ENCODE assay signal across 1 cellular context in the genomic region with DNA sequence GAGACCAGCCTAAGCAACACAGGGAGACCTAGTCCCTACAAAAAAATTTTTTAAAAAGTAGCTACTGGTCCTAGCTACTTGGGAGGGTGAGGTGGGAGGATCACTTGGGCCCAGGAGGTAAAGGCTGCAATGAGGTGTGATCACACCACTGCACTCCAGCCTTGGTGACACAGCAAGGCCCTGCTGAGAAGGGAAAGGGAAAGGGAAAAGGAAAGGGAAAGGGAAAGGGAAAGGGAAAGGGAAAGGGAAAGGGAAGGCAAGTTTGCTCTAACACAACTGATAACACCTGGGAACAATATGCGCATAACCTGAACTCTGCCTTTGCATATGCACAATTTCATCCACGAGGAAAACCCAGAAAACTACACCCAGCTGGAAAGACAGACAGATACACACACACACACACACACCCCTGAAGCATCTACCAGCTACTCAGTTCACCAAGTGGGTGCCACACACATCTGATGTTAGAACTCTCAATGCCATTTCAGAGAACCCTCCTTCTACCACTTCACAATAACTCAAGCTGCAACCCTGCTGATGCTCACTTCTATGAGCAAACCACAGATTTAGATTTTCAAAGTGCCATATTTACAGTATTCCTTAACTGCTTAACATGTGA.
TF ChIP-seq lines count a peak whose summit lies in the region.

No MANE protein-coding gene starts in this region.

TF ChIP-seq in HepG2, 621 proteins besides CTCF, POLR2A, EP300 and RAD21 (continued from another document):
- TF ChIP-seq, protein P1, sequence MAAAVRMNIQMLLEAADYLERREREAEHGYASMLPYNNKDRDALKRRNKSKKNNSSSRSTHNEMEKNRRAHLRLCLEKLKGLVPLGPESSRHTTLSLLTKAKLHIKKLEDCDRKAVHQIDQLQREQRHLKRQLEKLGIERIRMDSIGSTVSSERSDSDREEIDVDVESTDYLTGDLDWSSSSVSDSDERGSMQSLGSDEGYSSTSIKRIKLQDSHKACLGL (CRISPR knock-in tag; IDR thresholded peaks at IDR 0.05), result no peak
- 0 out of 2 replicates have a peak, but pooled peaks have one; percentile 25 for TF ChIP-seq SALL1 (CRISPR knock-in tag; IDR thresholded peaks at IDR 0.05)
- TF ChIP-seq, protein P2, sequence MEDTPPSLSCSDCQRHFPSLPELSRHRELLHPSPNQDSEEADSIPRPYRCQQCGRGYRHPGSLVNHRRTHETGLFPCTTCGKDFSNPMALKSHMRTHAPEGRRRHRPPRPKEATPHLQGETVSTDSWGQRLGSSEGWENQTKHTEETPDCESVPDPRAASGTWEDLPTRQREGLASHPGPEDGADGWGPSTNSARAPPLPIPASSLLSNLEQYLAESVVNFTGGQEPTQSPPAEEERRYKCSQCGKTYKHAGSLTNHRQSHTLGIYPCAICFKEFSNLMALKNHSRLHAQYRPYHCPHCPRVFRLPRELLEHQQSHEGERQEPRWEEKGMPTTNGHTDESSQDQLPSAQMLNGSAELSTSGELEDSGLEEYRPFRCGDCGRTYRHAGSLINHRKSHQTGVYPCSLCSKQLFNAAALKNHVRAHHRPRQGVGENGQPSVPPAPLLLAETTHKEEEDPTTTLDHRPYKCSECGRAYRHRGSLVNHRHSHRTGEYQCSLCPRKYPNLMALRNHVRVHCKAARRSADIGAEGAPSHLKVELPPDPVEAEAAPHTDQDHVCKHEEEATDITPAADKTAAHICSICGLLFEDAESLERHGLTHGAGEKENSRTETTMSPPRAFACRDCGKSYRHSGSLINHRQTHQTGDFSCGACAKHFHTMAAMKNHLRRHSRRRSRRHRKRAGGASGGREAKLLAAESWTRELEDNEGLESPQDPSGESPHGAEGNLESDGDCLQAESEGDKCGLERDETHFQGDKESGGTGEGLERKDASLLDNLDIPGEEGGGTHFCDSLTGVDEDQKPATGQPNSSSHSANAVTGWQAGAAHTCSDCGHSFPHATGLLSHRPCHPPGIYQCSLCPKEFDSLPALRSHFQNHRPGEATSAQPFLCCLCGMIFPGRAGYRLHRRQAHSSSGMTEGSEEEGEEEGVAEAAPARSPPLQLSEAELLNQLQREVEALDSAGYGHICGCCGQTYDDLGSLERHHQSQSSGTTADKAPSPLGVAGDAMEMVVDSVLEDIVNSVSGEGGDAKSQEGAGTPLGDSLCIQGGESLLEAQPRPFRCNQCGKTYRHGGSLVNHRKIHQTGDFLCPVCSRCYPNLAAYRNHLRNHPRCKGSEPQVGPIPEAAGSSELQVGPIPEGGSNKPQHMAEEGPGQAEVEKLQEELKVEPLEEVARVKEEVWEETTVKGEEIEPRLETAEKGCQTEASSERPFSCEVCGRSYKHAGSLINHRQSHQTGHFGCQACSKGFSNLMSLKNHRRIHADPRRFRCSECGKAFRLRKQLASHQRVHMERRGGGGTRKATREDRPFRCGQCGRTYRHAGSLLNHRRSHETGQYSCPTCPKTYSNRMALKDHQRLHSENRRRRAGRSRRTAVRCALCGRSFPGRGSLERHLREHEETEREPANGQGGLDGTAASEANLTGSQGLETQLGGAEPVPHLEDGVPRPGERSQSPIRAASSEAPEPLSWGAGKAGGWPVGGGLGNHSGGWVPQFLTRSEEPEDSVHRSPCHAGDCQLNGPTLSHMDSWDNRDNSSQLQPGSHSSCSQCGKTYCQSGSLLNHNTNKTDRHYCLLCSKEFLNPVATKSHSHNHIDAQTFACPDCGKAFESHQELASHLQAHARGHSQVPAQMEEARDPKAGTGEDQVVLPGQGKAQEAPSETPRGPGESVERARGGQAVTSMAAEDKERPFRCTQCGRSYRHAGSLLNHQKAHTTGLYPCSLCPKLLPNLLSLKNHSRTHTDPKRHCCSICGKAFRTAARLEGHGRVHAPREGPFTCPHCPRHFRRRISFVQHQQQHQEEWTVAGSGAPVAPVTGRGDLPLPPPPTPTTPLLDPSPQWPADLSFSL (CRISPR knock-in tag; IDR thresholded peaks at IDR 0.05), result peak; percentile 45; the same call in 1 of the 2 replicates
- no peak for TF ChIP-seq ZNF367 (CRISPR knock-in tag; IDR thresholded peaks at IDR 0.05; ENCODE audit: borderline replicate concordance)
- TF ChIP-seq, protein P3, sequence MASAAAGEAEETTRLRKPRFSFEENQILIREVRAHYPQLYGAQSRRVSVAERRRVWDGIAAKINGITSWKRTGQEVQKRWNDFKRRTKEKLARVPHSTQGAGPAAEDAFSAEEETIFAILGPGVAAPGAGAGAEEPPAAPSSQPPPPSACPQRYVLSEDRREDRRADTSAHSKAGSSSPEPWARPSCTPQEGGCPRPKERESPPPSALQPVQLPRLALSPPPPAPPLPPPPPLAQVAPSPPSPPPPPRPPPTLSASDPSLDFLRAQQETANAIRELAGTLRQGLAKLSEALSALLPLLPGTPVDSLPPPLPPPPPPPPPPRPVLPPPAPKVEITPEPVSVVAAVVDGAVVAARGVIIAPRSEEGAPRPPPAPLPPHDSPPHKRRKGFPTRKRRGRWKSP (CRISPR knock-in tag; IDR thresholded peaks at IDR 0.05), result no peak
- TF ChIP-seq, protein P4, sequence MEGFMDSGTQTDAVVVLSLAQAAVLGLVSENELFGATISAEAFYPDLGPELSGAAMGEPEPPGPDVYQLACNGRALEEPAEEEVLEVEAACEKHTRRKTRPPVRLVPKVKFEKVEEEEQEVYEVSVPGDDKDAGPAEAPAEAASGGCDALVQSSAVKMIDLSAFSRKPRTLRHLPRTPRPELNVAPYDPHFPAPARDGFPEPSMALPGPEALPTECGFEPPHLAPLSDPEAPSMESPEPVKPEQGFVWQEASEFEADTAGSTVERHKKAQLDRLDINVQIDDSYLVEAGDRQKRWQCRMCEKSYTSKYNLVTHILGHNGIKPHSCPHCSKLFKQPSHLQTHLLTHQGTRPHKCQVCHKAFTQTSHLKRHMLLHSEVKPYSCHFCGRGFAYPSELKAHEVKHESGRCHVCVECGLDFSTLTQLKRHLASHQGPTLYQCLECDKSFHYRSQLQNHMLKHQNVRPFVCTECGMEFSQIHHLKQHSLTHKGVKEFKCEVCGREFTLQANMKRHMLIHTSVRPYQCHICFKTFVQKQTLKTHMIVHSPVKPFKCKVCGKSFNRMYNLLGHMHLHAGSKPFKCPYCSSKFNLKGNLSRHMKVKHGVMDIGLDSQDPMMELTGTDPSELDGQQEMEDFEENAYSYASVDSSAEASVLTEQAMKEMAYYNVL (CRISPR knock-in tag; IDR thresholded peaks at IDR 0.05; ENCODE audit: borderline replicate concordance), result peak; percentile 56; the same call in 1 of the 2 replicates
- TF ChIP-seq PCBP2 (optimal IDR thresholded peaks at IDR 0.05; ENCODE audit: low read depth, low read length, poor library complexity, severe bottlenecking), result peak; percentile 96
- TF ChIP-seq CHD4 (IDR thresholded peaks at IDR 0.05; ENCODE audit: borderline replicate concordance, low read length), result no peak
